16 cellular contexts compared by ENCODE assay signal in genomic region chr2:102110596-102111334, GRCh38. TPM values are rescaled to one million over a fixed set of nuclear protein-coding genes. Genes with fewer than 3 reads are reported as not detected.
DNase-seq lines count a peak whose midpoint lies in the region; ATAC-seq lines count a peak whose summit lies in the region.
"Had no signal": no experiment of that assay in that cellular context is flagged by ENCODE, and none has a peak within 500 bp of the region (broad histone marks: within the 10 kb centered on the region; RNA-seq: fewer than 3 reads in every experiment).

No MANE protein-coding gene starts in this region.

- peak overlapping the region; percentile 44 for H3K4me3 Mint-ChIP-seq in activated CD4-positive, alpha-beta T cell treated with anti-CD3 and anti-CD28 coated beads for 36 hours
- no peak overlapping the region for H3K4me3 Mint-ChIP-seq in stimulated activated memory B cell treated with anti-CD40 and anti-IgM and Interleukin-4, amounts not matched to agents 10 μg/mL and 1 μg/mL and 100 μg/mL, for 72 hours
- no peak overlapping the region for H3K4me3 Mint-ChIP-seq in T-cell
- H3K4me3 Mint-ChIP-seq: nephron progenitor cell had no signal

- H3K27me3 Mint-ChIP-seq in activated CD4-positive, alpha-beta T cell treated with anti-CD3 and anti-CD28 coated beads for 36 hours = peaks cover 15% of the 10 kb centered on the region
- peaks cover 67% of the 10 kb centered on the region for H3K27me3 Mint-ChIP-seq in stimulated activated memory B cell treated with anti-CD40 and anti-IgM and Interleukin-4, amounts not matched to agents 10 μg/mL and 1 μg/mL and 100 μg/mL, for 72 hours
- H3K27me3 Mint-ChIP-seq in T-cell = peaks cover 0 to 3% of the 10 kb centered on the region in 2 donors

- H3K4me1 Mint-ChIP-seq in activated CD4-positive, alpha-beta T cell treated with anti-CD3 and anti-CD28 coated beads for 36 hours = peaks cover 77% of the 10 kb centered on the region
- peaks cover 5% of the 10 kb centered on the region for H3K4me1 Mint-ChIP-seq in stimulated activated memory B cell treated with anti-CD40 and anti-IgM and Interleukin-4, amounts not matched to agents 10 μg/mL and 1 μg/mL and 100 μg/mL, for 72 hours
- H3K4me1 Mint-ChIP-seq in T-cell = peaks cover 2 to 13% (median 12%) of the 10 kb centered on the region in 3 donors

- peak; percentile 45 for DNase-seq in activated CD4-positive, alpha-beta T cell treated with anti-CD3 and anti-CD28 coated beads for 36 hours
- DNase-seq in activated CD4-positive, alpha-beta T cell treated with anti-CD3 and anti-CD28 coated beads, Interleukin-2, amount 50 U/mL, for 4 hours = no peak
- peak; percentile 76 for DNase-seq in left lobe of liver (ENCODE audit: low spot score)
- no peak for DNase-seq in T-cell
- DNase-seq in cerebellar cortex (ENCODE audit: low spot score) = no peak
- no peak for DNase-seq in NK-92 treated with Interleukin-12 subunit alpha and Interleukin-12 subunit beta, amount 100 ng/mL, for 24 hours (lab: John Stamatoyannopoulos, UW)
- DNase-seq: 8988T; activated CD8-positive, alpha-beta memory T cell treated with anti-CD3 and anti-CD28 coated beads, Interleukin-2, amount 50 U/mL, for 4 hours; NCI-H1694; NCI-H524; nephron progenitor cell; PC-3; stimulated activated CD4-positive, alpha-beta T cell treated with anti-CD3 and anti-CD28 coated beads, Interleukin-2, amount 100 ng/mL, for 24 hours had no signal

- POLR2A ChIA-PET in activated CD4-positive, alpha-beta T cell treated with anti-CD3 and anti-CD28 coated beads for 36 hours (lab: Charles Lee) = interaction anchor here (0.5 kb wide), 1 partner anchor 89 kb away, joined by 3 read pairs; no protein-coding TSS in a partner anchor
- POLR2A ChIA-PET in T-cell (lab: Charles Lee) = interaction anchor here in 1 of 2 donors (0.6 kb wide), 1 partner anchor 150 kb away, joined by 3 read pairs; no protein-coding TSS in a partner anchor

- peaks cover 6% of the 10 kb centered on the region for H3K9me3 Mint-ChIP-seq in activated CD4-positive, alpha-beta T cell treated with anti-CD3 and anti-CD28 coated beads for 36 hours (ENCODE audit: low read depth)
- H3K9me3 Mint-ChIP-seq in stimulated activated memory B cell treated with anti-CD40 and anti-IgM and Interleukin-4, amounts not matched to agents 10 μg/mL and 1 μg/mL and 100 μg/mL, for 72 hours = peaks cover 9% of the 10 kb centered on the region
- no peaks in the 10 kb centered on the region for H3K9me3 Mint-ChIP-seq in T-cell

- intact Hi-C loops in activated CD4-positive, alpha-beta T cell treated with anti-CD3 and anti-CD28 coated beads for 36 hours (cut with DNase I, micrococcal nuclease) = no loop called here

- H3K27ac Mint-ChIP-seq in activated CD4-positive, alpha-beta T cell treated with anti-CD3 and anti-CD28 coated beads for 36 hours = peak overlapping the region; percentile 80
- H3K27ac Mint-ChIP-seq in stimulated activated memory B cell treated with anti-CD40 and anti-IgM and Interleukin-4, amounts not matched to agents 10 μg/mL and 1 μg/mL and 100 μg/mL, for 72 hours = no peak overlapping the region
- H3K27ac Mint-ChIP-seq in T-cell = peak overlapping the region in 1 of 2 donors; percentile 3

- ATAC-seq in activated CD4-positive, alpha-beta T cell treated with anti-CD3 and anti-CD28 coated beads for 36 hours = peak; percentile 48
- ATAC-seq in HG03442 (IDR thresholded peaks at IDR 0.05; ENCODE audit: unreplicated experiment) (peak; percentile 42), left lobe of liver (peak; percentile 60), T-cell (replicated peaks in 1 of 4) (no peak)
- ATAC-seq in stimulated activated memory B cell treated with anti-CD40 and anti-IgM and Interleukin-4, amounts not matched to agents 10 μg/mL and 1 μg/mL and 100 μg/mL, for 72 hours = peak; percentile 42
- ATAC-seq: PC-3, SK-N-SH treated with all-trans-retinoic acid at 6 μM for 48 hours had no signal

- peaks cover 30% of the 10 kb centered on the region for H3K36me3 Mint-ChIP-seq in activated CD4-positive, alpha-beta T cell treated with anti-CD3 and anti-CD28 coated beads for 36 hours (ENCODE audit: low read depth)
- H3K36me3 Mint-ChIP-seq in stimulated activated memory B cell treated with anti-CD40 and anti-IgM and Interleukin-4, amounts not matched to agents 10 μg/mL and 1 μg/mL and 100 μg/mL, for 72 hours = no peaks in the 10 kb centered on the region
- no peaks in the 10 kb centered on the region for H3K36me3 Mint-ChIP-seq in T-cell

- CTCF ChIA-PET in activated CD4-positive, alpha-beta T cell treated with anti-CD3 and anti-CD28 coated beads for 36 hours (lab: Charles Lee) = interaction anchor here (0.5 to 0.8 kb wide), 2 partner anchors 84 to 130 kb away, joined by 3 read pairs; no protein-coding TSS in a partner anchor
- CTCF ChIA-PET in T-cell (lab: Charles Lee) = no interaction called here

RNA-seq across cellular contexts. Expression of gene IL1R1, which starts 31.8 kb away (rescaled TPM):
- total RNA-seq in activated CD4-positive, alpha-beta T cell treated with anti-CD3 and anti-CD28 coated beads for 36 hours = 10 to 100 TPM; 20.8 to 21.8 TPM
- 39.0 TPM for total RNA-seq in left lobe of liver
- 1 to 10 TPM in 4 of 5 donors, under 1 TPM in 1; 0.43 to 4.5 (median 1.7) TPM for total RNA-seq in T-cell

Comparison
In these comparisons a context has a peak if more than half of its experiments do, and no peak if none do; other contexts are left out.
1. DNase-seq: peak in activated CD4-positive, alpha-beta T cell treated with anti-CD3 and anti-CD28 coated beads for 36 hours (single experiment) and left lobe of liver (single experiment); none in activated CD4-positive, alpha-beta T cell treated with anti-CD3 and anti-CD28 coated beads, Interleukin-2, amount 50 U/mL, for 4 hours (0 of 2), T-cell (0 of 34), cerebellar cortex (single experiment) and NK-92 treated with Interleukin-12 subunit alpha and Interleukin-12 subunit beta, amount 100 ng/mL, for 24 hours (single experiment).
2. ATAC-seq: peak in activated CD4-positive, alpha-beta T cell treated with anti-CD3 and anti-CD28 coated beads for 36 hours (single experiment), HG03442 (single experiment), left lobe of liver (single experiment) and stimulated activated memory B cell treated with anti-CD40 and anti-IgM and Interleukin-4, amounts not matched to agents 10 μg/mL and 1 μg/mL and 100 μg/mL, for 72 hours (single experiment); none in T-cell (0 of 4).